Comparison of ENCODE assay signal across 12 cellular contexts in genomic region chr1:230112782-230113181, GRCh38. TPM values are rescaled to one million over a fixed set of nuclear protein-coding genes. Genes with fewer than 3 reads are reported as not detected.
DNase-seq lines count a peak whose midpoint lies in the region; ATAC-seq, FAIRE-seq and TF ChIP-seq lines count a peak whose summit lies in the region.
"Had no signal": no experiment of that assay in that cellular context is flagged by ENCODE, and none has a peak within 500 bp of the region (broad histone marks: within the 10 kb centered on the region; RNA-seq: fewer than 3 reads in every experiment).

No MANE protein-coding gene starts in this region.

- H3K4me2 ChIP-seq in H9 (ENCODE audit: insufficient read depth, insufficient read length, low read length) (no peak overlapping the region), smooth muscle cell (peak overlapping the region; percentile 69)

- no peak for TF ChIP-seq CTCF in H9 (conservative IDR thresholded peaks at IDR 0.05)
- no peak for TF ChIP-seq CTCF in RWPE2 (IDR thresholded peaks at IDR 0.05; ENCODE audit: poor library complexity, severe bottlenecking)
- no peak for TF ChIP-seq CTCF in gastroesophageal sphincter (IDR thresholded peaks at IDR 0.05)
- no peak for TF ChIP-seq CTCF in smooth muscle cell (IDR thresholded peaks at IDR 0.05; ENCODE audit: borderline replicate concordance, insufficient read depth, poor library complexity, severe bottlenecking)

- H3K27me3 ChIP-seq in H9 (ENCODE audit: insufficient read depth, low read length) (no peaks in the 10 kb centered on the region), RWPE2 (ENCODE audit: insufficient read depth, poor library complexity, severe bottlenecking) (no peaks in the 10 kb centered on the region), gastroesophageal sphincter (no peaks in the 10 kb centered on the region), smooth muscle cell (ENCODE audit: low read depth) (no peaks in the 10 kb centered on the region)

- no peak overlapping the region for H3K23ac ChIP-seq in H9 (ENCODE audit: insufficient read length, low read depth, low read length)

- no peak overlapping the region for H2BK12ac ChIP-seq in H9 (ENCODE audit: insufficient read length, low read depth, low read length)

- no peak overlapping the region for H4K91ac ChIP-seq in H9 (ENCODE audit: insufficient read length, low read depth, low read length)

- H2BK20ac ChIP-seq in H9 (ENCODE audit: low read depth, low read length, poor library complexity, severe bottlenecking), result no peak overlapping the region

- no peak for ATAC-seq in RWPE2 (ENCODE audit: low read depth)
- ATAC-seq in gastroesophageal sphincter, result no peak

- H3K27me3 Mint-ChIP-seq in H9 (ENCODE audit: low read depth), result no peaks in the 10 kb centered on the region

- no peak overlapping the region for H2BK15ac ChIP-seq in H9 (ENCODE audit: low read depth, low read length)

- DNase-seq in H9 (no peak), RWPE2 (ENCODE audit: low spot score) (no peak), smooth muscle cell (lab: John Stamatoyannopoulos, UW; ENCODE audit: unreplicated experiment) (no peak), HuH-7.5 (ENCODE audit: low spot score) (no peak), kidney tubule cell (ENCODE audit: low spot score) (no peak), urothelium cell line (ENCODE audit: low spot score) (no peak)
- DNase-seq: activated CD4-positive, alpha-beta T cell treated with anti-CD3 and anti-CD28 coated beads for 4 hours; activated gamma-delta T cell treated with Interleukin-2 at 50 U/mL for 16 hours; nephron progenitor cell; SW 1271 had no signal

- peaks cover 5% of the 10 kb centered on the region for H3F3A ChIP-seq in smooth muscle cell (ENCODE audit: low read depth)

- no peak overlapping the region for H2BK120ac ChIP-seq in H9 (ENCODE audit: low read depth, low read length, poor library complexity, severe bottlenecking)

- no peak overlapping the region for H3K18ac ChIP-seq in H9 (ENCODE audit: insufficient read length, low read depth, low read length)

- H3K56ac ChIP-seq in H9 (ENCODE audit: insufficient read length, low read depth, low read length), result no peak overlapping the region

- H3K4me3 Mint-ChIP-seq in H9, result peak overlapping the region in 1 of 2 experiments; percentile 59; a peak in 1 of 5 replicates

- peak overlapping the region in 2 of 3 experiments; percentile 85 to 90; a peak in 4 of 7 replicates for H3K27ac Mint-ChIP-seq in H9

- H3K4me3 ChIP-seq in RWPE2 (ENCODE audit: severe bottlenecking), result no peak overlapping the region
- H3K4me3 ChIP-seq in gastroesophageal sphincter, result no peak overlapping the region
- no peak overlapping the region for H3K4me3 ChIP-seq in smooth muscle cell

- peaks cover 8 to 20% (median 11%) of the 10 kb centered on the region in 3 experiments; a peak in 4 of 7 replicates for H3K36me3 Mint-ChIP-seq in H9 (ENCODE audit: insufficient read depth in 1 of 3, low read depth in 3 of 3)

- H3K79me1 ChIP-seq in H9 (ENCODE audit: insufficient read depth, low read depth, low read length, poor library complexity, severe bottlenecking), result no peaks in the 10 kb centered on the region

- TF ChIP-seq POLR2A in gastroesophageal sphincter (IDR thresholded peaks at IDR 0.05), result no peak

- no peak for TF ChIP-seq EP300 in gastroesophageal sphincter (IDR thresholded peaks at IDR 0.05)

- no peaks in the 10 kb centered on the region for H3K36me3 ChIP-seq in RWPE2 (ENCODE audit: low read depth)
- H3K36me3 ChIP-seq in gastroesophageal sphincter, result peaks cover 0 to 16% of the 10 kb centered on the region in 2 donors
- no peaks in the 10 kb centered on the region for H3K36me3 ChIP-seq in smooth muscle cell (ENCODE audit: low read depth)

- H4K8ac ChIP-seq in H9 (replicated peaks; ENCODE audit: insufficient read length, low read depth, low read length), result no peak overlapping the region

- FAIRE-seq in urothelium cell line (lab: Jason Lieb, UNC), result no peak
- FAIRE-seq: HTR-8/SVneo had no signal

- no peak overlapping the region for H3T11ph ChIP-seq in H9 (ENCODE audit: low read length)

- H3K4me1 ChIP-seq in H9 (ENCODE audit: insufficient read depth, low read length), result peaks cover 15% of the 10 kb centered on the region; the same call in 1 of the 2 replicates
- H3K4me1 ChIP-seq in RWPE2 (ENCODE audit: insufficient read depth, poor library complexity, severe bottlenecking), result no peaks in the 10 kb centered on the region
- peaks cover 0 to 98% (median 28%) of the 10 kb centered on the region in 3 donors for H3K4me1 ChIP-seq in gastroesophageal sphincter
- peaks cover 32% of the 10 kb centered on the region for H3K4me1 ChIP-seq in smooth muscle cell (ENCODE audit: low read depth)

- no CpG with 5 or more reads among the region's 5 CpGs for WGBS in H9 (ENCODE audit: extremely low coverage, insufficient read length, low lambda C conversion rate)
- no CpG with 5 or more reads among the region's 5 CpGs for WGBS in gastroesophageal sphincter (ENCODE audit: low coverage in 1 of 2), 2 donors
- WGBS in smooth muscle cell (ENCODE audit: low lambda C conversion rate), result 74% methylated on average over 5 of the region's 5 CpGs

- H3K4me1 Mint-ChIP-seq in H9, result peaks cover 40 to 55% of the 10 kb centered on the region in 2 experiments

- no peak overlapping the region for H4K5ac ChIP-seq in H9 (ENCODE audit: insufficient read length, low read depth, low read length)

- H3K23me2 ChIP-seq in H9 (ENCODE audit: insufficient read length, low read depth, low read length, poor library complexity, severe bottlenecking), result no peaks in the 10 kb centered on the region

- H3K14ac ChIP-seq in H9 (ENCODE audit: insufficient read depth, low read length), result no peak overlapping the region

- H3K4ac ChIP-seq in H9 (ENCODE audit: low read depth, low read length), result no peak overlapping the region

- H3K79me2 ChIP-seq in H9 (ENCODE audit: insufficient read depth, low read length) (peaks cover 5% of the 10 kb centered on the region; the same call in 1 of the 2 replicates), smooth muscle cell (ENCODE audit: low read depth) (peaks cover 90% of the 10 kb centered on the region)

- no peak overlapping the region for H2BK5ac ChIP-seq in H9 (ENCODE audit: insufficient read length, low read length)

- H2AFZ ChIP-seq in H9 (ENCODE audit: low read length) (no peak overlapping the region), smooth muscle cell (ENCODE audit: low read depth) (no peak overlapping the region)

- no peaks in the 10 kb centered on the region for H4K20me1 ChIP-seq in H9 (ENCODE audit: control insufficient read depth, insufficient read depth, insufficient read length)
- peaks cover 74% of the 10 kb centered on the region for H4K20me1 ChIP-seq in smooth muscle cell (ENCODE audit: low read depth)

- H3K9ac ChIP-seq in H9 (ENCODE audit: extremely low read depth, insufficient read length, low read length) (no peak overlapping the region), smooth muscle cell (ENCODE audit: low read depth) (peak overlapping the region; percentile 31)

- H3K9me3 ChIP-seq in H9 (ENCODE audit: control insufficient read depth, low read depth, low read length) (no peaks in the 10 kb centered on the region), RWPE2 (ENCODE audit: severe bottlenecking) (no peaks in the 10 kb centered on the region), gastroesophageal sphincter (no peaks in the 10 kb centered on the region), smooth muscle cell (replicated peaks; ENCODE audit: low read depth) (no peaks in the 10 kb centered on the region)

- H3K27ac ChIP-seq in H9 (ENCODE audit: insufficient read length, low read depth, low read length) (no peak overlapping the region), RWPE2 (ENCODE audit: poor library complexity, severe bottlenecking) (peak overlapping the region; percentile 61), gastroesophageal sphincter (peak overlapping the region in 3 of 4 donors; percentile 49 to 58 (median 50)), smooth muscle cell (ENCODE audit: low read depth) (peak overlapping the region; percentile 94)

- H2AK5ac ChIP-seq in H9 (ENCODE audit: insufficient read length, low read length), result no peak overlapping the region

- H3K9me3 Mint-ChIP-seq in H9, result no peaks in the 10 kb centered on the region
- H3K9me3 Mint-ChIP-seq: nephron progenitor cell had no signal

RNA-seq across cellular contexts. Expression of gene GALNT2, which starts 45.7 kb away (rescaled TPM):
- total RNA-seq in H9 (2021) (56.1 and 57.6 TPM in 2 replicates), gastroesophageal sphincter (100 to 1,000 TPM in 3 of 4 donors, 10 to 100 TPM in 1; 95.3 to 160 (median 134) TPM), smooth muscle cell (76.4 and 91.0 TPM in 2 replicates)
- 152 and 162 TPM in 2 replicates for polyA plus RNA-seq in smooth muscle cell
